In genomic region chr6:4302524-4302923, GRCh38 we compare ENCODE assay signal across 35 cellular contexts.
"Had no signal": no experiment of that assay in that cellular context is flagged by ENCODE, and none has a peak within 500 bp of the region (broad histone marks: within the 10 kb centered on the region; RNA-seq: fewer than 3 reads in every experiment).

No MANE protein-coding gene starts in this region.

- H3K27ac ChIP-seq: adrenal gland, body of pancreas, brain microvascular endothelial cell, breast epithelium, VCaP had no signal

- H3K4me3 ChIP-seq: adrenal gland, body of pancreas, breast epithelium had no signal

- H3K36me3 Mint-ChIP-seq: activated CD4-positive, alpha-beta memory T cell treated with anti-CD3 and anti-CD28 coated beads for 36 hours; activated naive CD4-positive, alpha-beta T cell treated with anti-CD3 and anti-CD28 coated beads, Interleukin-2, amount 50 U/mL, for 72 hours; activated naive CD8-positive, alpha-beta T cell treated with anti-CD3 and anti-CD28 coated beads for 36 hours had no signal

- H3K9me3 Mint-ChIP-seq: activated CD4-positive, alpha-beta memory T cell treated with anti-CD3 and anti-CD28 coated beads for 36 hours; activated CD4-positive, alpha-beta T cell treated with anti-CD3 and anti-CD28 coated beads, Interleukin-2, amount 10 ng/mL, durations not matched to agents 24 days and 14 days; activated CD8-positive, alpha-beta T cell treated with anti-CD3 and anti-CD28 coated beads for 36 hours; activated naive CD4-positive, alpha-beta T cell treated with anti-CD3 and anti-CD28 coated beads for 36 hours; activated naive CD4-positive, alpha-beta T cell treated with anti-CD3 and anti-CD28 coated beads, Interleukin-2, amount 50 U/mL, for 72 hours; activated T-cell treated with anti-CD3 and anti-CD28 coated beads, Interleukin-2, amount 50 U/mL, for 4 hours; activated T-helper 1 cell treated with anti-CD3 and anti-CD28 coated beads, Interleukin-12 subunit alpha, Interleukin-12 subunit beta, Interleukin-2, Interleukin-4 antibody, amounts not matched to agents 30 ng/mL and 10 ng/mL and 1 ng/mL, durations not matched to agents 14 hours and 24 hours and 36 hours; activated T-helper 17 cell treated with anti-CD3 and anti-CD28 coated beads, Interleukin-2, amount 50 U/mL, for 72 hours; T-helper 1 cell treated with Interleukin-12 subunit alpha and Interleukin-12 subunit beta and Interleukin-4 antibody, amounts not matched to agents 30 μg/mL and 1 μg/mL, for 36 hours; T-helper 2 cell treated with Interferon-gamma antibody and Interleukin-4, amounts not matched to agents 5 μg/mL and 100 μg/mL, for 36 hours had no signal

- H3K27ac Mint-ChIP-seq: activated B cell treated with CpG ODN at 0.5 μM for 24 hours; activated CD4-positive, alpha-beta memory T cell treated with anti-CD3 and anti-CD28 coated beads for 36 hours; activated CD4-positive, alpha-beta T cell treated with anti-CD3 and anti-CD28 coated beads, Interleukin-2, amount 10 ng/mL, durations not matched to agents 24 days and 14 days; activated CD8-positive, alpha-beta T cell treated with anti-CD3 and anti-CD28 coated beads for 36 hours; activated naive CD4-positive, alpha-beta T cell treated with anti-CD3 and anti-CD28 coated beads for 36 hours; activated naive CD4-positive, alpha-beta T cell treated with anti-CD3 and anti-CD28 coated beads, Interleukin-2, amount 50 U/mL, for 72 hours; activated naive CD8-positive, alpha-beta T cell treated with anti-CD3 and anti-CD28 coated beads for 36 hours; activated T-cell treated with anti-CD3 and anti-CD28 coated beads, Interleukin-2, amount 50 U/mL, for 72 hours; activated T-helper 1 cell treated with anti-CD3 and anti-CD28 coated beads, Interleukin-12 subunit alpha, Interleukin-12 subunit beta, Interleukin-2, Interleukin-4 antibody, amounts not matched to agents 30 ng/mL and 10 ng/mL and 1 ng/mL, durations not matched to agents 14 hours and 24 hours and 36 hours; activated T-helper 17 cell treated with anti-CD3 and anti-CD28 coated beads, Interleukin-2, amount 50 U/mL, for 72 hours; T-helper 1 cell treated with Interleukin-12 subunit alpha and Interleukin-12 subunit beta and Interleukin-4 antibody, amounts not matched to agents 30 μg/mL and 1 μg/mL, for 36 hours; T-helper 2 cell treated with Interferon-gamma antibody and Interleukin-4, amounts not matched to agents 5 μg/mL and 100 μg/mL, for 36 hours had no signal

- H3K36me3 ChIP-seq: adrenal gland, brain microvascular endothelial cell, breast epithelium had no signal

- DNase-seq: activated B cell treated with CpG ODN at 0.5 μM for 24 hours; activated CD4-positive, alpha-beta memory T cell treated with anti-CD3 and anti-CD28 coated beads for 36 hours; activated CD4-positive, alpha-beta T cell treated with anti-CD3 and anti-CD28 coated beads for 4 hours; activated CD4-positive, alpha-beta T cell treated with anti-CD3 and anti-CD28 coated beads, Interleukin-2, amount 10 ng/mL, durations not matched to agents 24 days and 14 days; activated CD4-positive, alpha-beta T cell treated with anti-CD3 and anti-CD28 coated beads, Interleukin-2, amount 50 U/mL, for 1 hour; activated CD4-positive, alpha-beta T cell treated with anti-CD3 and anti-CD28 coated beads, Interleukin-2, amount 50 U/mL, for 4 hours; activated CD4-positive, CD25-positive, alpha-beta regulatory T cell treated with anti-CD3 and anti-CD28 coated beads, Interleukin-2, amount 50 U/mL, for 72 hours; activated CD8-positive, alpha-beta memory T cell treated with anti-CD3 and anti-CD28 coated beads, Interleukin-2, amount 50 U/mL, for 4 hours; activated CD8-positive, alpha-beta T cell treated with anti-CD3 and anti-CD28 coated beads for 36 hours; activated effector memory CD4-positive, alpha-beta T cell treated with anti-CD3 and anti-CD28 coated beads, Interleukin-2, amount 50 U/mL, for 16 hours; activated gamma-delta T cell treated with Interleukin-2 at 50 U/mL for 16 hours; activated naive CD4-positive, alpha-beta T cell; activated naive CD4-positive, alpha-beta T cell treated with anti-CD3 and anti-CD28 coated beads for 36 hours; activated naive CD4-positive, alpha-beta T cell treated with anti-CD3 and anti-CD28 coated beads, Interleukin-2, amount 50 U/mL, for 16 hours; activated naive CD8-positive, alpha-beta T cell treated with anti-CD3 and anti-CD28 coated beads for 36 hours; activated T-cell treated with anti-CD3 and anti-CD28 coated beads for 4 hours; activated T-cell treated with anti-CD3 and anti-CD28 coated beads, Interleukin-2, amount 50 U/mL, for 1 hour; activated T-cell treated with anti-CD3 and anti-CD28 coated beads, Interleukin-2, amount 50 U/mL, for 4 hours; activated T-cell treated with anti-CD3 and anti-CD28 coated beads, Interleukin-2, amount 50 U/mL, for 72 hours; adrenal gland; amniotic stem cell; aorta; body of pancreas; brain microvascular endothelial cell; central memory CD4-positive, alpha-beta T cell; T-helper 1 cell; T-helper 2 cell; T-helper 9 cell had no signal

- H3K4me1 ChIP-seq: adrenal gland, body of pancreas, breast epithelium had no signal

- H3K4me1 Mint-ChIP-seq: activated B cell treated with CpG ODN at 0.5 μM for 24 hours; activated CD4-positive, alpha-beta T cell treated with anti-CD3 and anti-CD28 coated beads, Interleukin-2, amount 10 ng/mL, durations not matched to agents 24 days and 14 days; activated naive CD8-positive, alpha-beta T cell treated with anti-CD3 and anti-CD28 coated beads for 36 hours; activated T-helper 17 cell treated with anti-CD3 and anti-CD28 coated beads, Interleukin-2, amount 50 U/mL, for 72 hours had no signal

- H3K9me3 ChIP-seq: adrenal gland, body of pancreas had no signal

- H3K4me3 Mint-ChIP-seq: activated B cell treated with CpG ODN at 0.5 μM for 24 hours; activated CD4-positive, alpha-beta memory T cell treated with anti-CD3 and anti-CD28 coated beads for 36 hours; activated CD4-positive, alpha-beta T cell treated with anti-CD3 and anti-CD28 coated beads, Interleukin-2, amount 10 ng/mL, durations not matched to agents 24 days and 14 days; activated CD8-positive, alpha-beta T cell treated with anti-CD3 and anti-CD28 coated beads for 36 hours; activated naive CD4-positive, alpha-beta T cell treated with anti-CD3 and anti-CD28 coated beads for 36 hours; activated naive CD8-positive, alpha-beta T cell treated with anti-CD3 and anti-CD28 coated beads for 36 hours; activated T-cell treated with anti-CD3 and anti-CD28 coated beads, Interleukin-2, amount 50 U/mL, for 4 hours; activated T-cell treated with anti-CD3 and anti-CD28 coated beads, Interleukin-2, amount 50 U/mL, for 72 hours; activated T-helper 1 cell treated with anti-CD3 and anti-CD28 coated beads, Interleukin-12 subunit alpha, Interleukin-12 subunit beta, Interleukin-2, Interleukin-4 antibody, amounts not matched to agents 30 ng/mL and 10 ng/mL and 1 ng/mL, durations not matched to agents 14 hours and 24 hours and 36 hours; activated T-helper 17 cell treated with anti-CD3 and anti-CD28 coated beads, Interleukin-2, amount 50 U/mL, for 72 hours; T-helper 1 cell treated with Interleukin-12 subunit alpha and Interleukin-12 subunit beta and Interleukin-4 antibody, amounts not matched to agents 30 μg/mL and 1 μg/mL, for 36 hours; T-helper 2 cell treated with Interferon-gamma antibody and Interleukin-4, amounts not matched to agents 5 μg/mL and 100 μg/mL, for 36 hours had no signal

- ATAC-seq: activated CD8-positive, alpha-beta T cell treated with anti-CD3 and anti-CD28 coated beads for 36 hours; activated naive CD4-positive, alpha-beta T cell treated with anti-CD3 and anti-CD28 coated beads, Interleukin-2, amount 50 U/mL, for 72 hours; activated T-cell treated with anti-CD3 and anti-CD28 coated beads, Interleukin-2, amount 50 U/mL, for 4 hours; activated T-cell treated with anti-CD3 and anti-CD28 coated beads, Interleukin-2, amount 50 U/mL, for 72 hours; activated T-helper 17 cell treated with anti-CD3 and anti-CD28 coated beads, Interleukin-2, amount 50 U/mL, for 72 hours; body of pancreas had no signal

- H3K27me3 ChIP-seq: adrenal gland, body of pancreas, brain microvascular endothelial cell, breast epithelium had no signal
